ENCODE assay signal across 9 cellular contexts in the genomic region with DNA sequence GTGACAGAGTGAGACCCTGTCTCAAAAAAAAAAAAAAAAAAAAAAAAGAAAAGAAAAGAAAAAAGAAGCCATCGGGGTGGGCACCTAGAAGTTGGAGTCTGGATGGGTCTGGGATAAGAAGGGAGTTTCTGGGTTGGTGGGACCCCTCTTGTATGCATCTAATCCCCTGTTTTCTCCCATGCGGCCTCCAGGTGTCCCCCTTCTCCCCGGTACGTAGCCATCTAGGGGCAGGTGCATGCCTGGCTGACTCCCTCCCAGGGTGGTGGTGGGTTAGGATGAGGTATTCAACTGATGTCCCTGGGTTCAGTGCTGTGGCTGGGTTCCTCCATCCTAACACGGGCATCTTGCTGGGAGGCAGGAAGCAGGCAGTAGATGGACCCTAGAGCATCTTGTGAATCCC. TPM values are rescaled to one million over a fixed set of nuclear protein-coding genes. Genes with fewer than 3 reads are reported as not detected.
DNase-seq lines count a peak whose midpoint lies in the region; ATAC-seq and TF ChIP-seq lines count a peak whose summit lies in the region.
"Had no signal": no experiment of that assay in that cellular context is flagged by ENCODE, and none has a peak within 500 bp of the region (broad histone marks: within the 10 kb centered on the region; RNA-seq: fewer than 3 reads in every experiment).

No MANE protein-coding gene starts in this region.

- ATAC-seq in activated CD8-positive, alpha-beta T cell treated with anti-CD3 and anti-CD28 coated beads for 36 hours, result peak; percentile 66
- ATAC-seq in left colon (peak; percentile 27), HG03521 (IDR thresholded peaks at IDR 0.05; ENCODE audit: unreplicated experiment) (no peak), GM21717 (IDR thresholded peaks at IDR 0.05; ENCODE audit: unreplicated experiment) (no peak)

- peaks cover 16 to 38% (median 16%) of the 10 kb centered on the region in 3 donors for H3K4me1 ChIP-seq in esophagus squamous epithelium
- H3K4me1 ChIP-seq: right lobe of liver had no signal

- no peaks in the 10 kb centered on the region for H3K9me3 ChIP-seq in esophagus squamous epithelium
- H3K9me3 ChIP-seq: right lobe of liver had no signal

- WGBS in esophagus squamous epithelium, 2 donors, result 12 to 46% methylated on average over 5 of the region's 5 CpGs

- CTCF ChIA-PET in activated CD8-positive, alpha-beta T cell treated with anti-CD3 and anti-CD28 coated beads for 36 hours (lab: Charles Lee), result interaction anchor here (0.8 to 14.5 kb wide), 21 partner anchors 9 to 155 kb away, joined by 3 to 406 read pairs (median 6); partner anchors contain the start of genes ACBD4, FMNL1 and HEXIM1

- no peaks in the 10 kb centered on the region for H3K27me3 Mint-ChIP-seq in activated CD8-positive, alpha-beta T cell treated with anti-CD3 and anti-CD28 coated beads for 36 hours

- peaks cover 0 to 11% (median 0%) of the 10 kb centered on the region in 4 donors for H3K27me3 ChIP-seq in esophagus squamous epithelium
- H3K27me3 ChIP-seq: right lobe of liver had no signal

- H3K27ac Mint-ChIP-seq in activated CD8-positive, alpha-beta T cell treated with anti-CD3 and anti-CD28 coated beads for 36 hours, result peak overlapping the region; percentile 99

- peaks cover 86% of the 10 kb centered on the region for H3K36me3 Mint-ChIP-seq in activated CD8-positive, alpha-beta T cell treated with anti-CD3 and anti-CD28 coated beads for 36 hours (ENCODE audit: low read depth)

- peak overlapping the region in 1 of 4 donors; percentile 18 for H3K27ac ChIP-seq in esophagus squamous epithelium
- H3K27ac ChIP-seq: right lobe of liver had no signal

- POLR2A ChIA-PET in activated CD8-positive, alpha-beta T cell treated with anti-CD3 and anti-CD28 coated beads for 36 hours (lab: Charles Lee), result interaction anchor here (23.2 kb wide), 1 partner anchor 11 kb away, joined by 399 read pairs; the partner anchor contains the start of gene FMNL1

- intact Hi-C loops in activated CD8-positive, alpha-beta T cell treated with anti-CD3 and anti-CD28 coated beads for 36 hours (cut with micrococcal nuclease), result loop anchor here (1.0 kb wide), 1 partner anchor 15 kb away; no protein-coding TSS in a partner anchor
- intact Hi-C loops in left colon (cut with DNase I, micrococcal nuclease) (no loop called here), esophagus squamous epithelium (cut with DNase I) (no loop called here)

- H3K4me3 ChIP-seq in esophagus squamous epithelium, result no peak overlapping the region
- H3K4me3 ChIP-seq: right lobe of liver had no signal

- peaks cover 63% of the 10 kb centered on the region for H3K4me1 Mint-ChIP-seq in activated CD8-positive, alpha-beta T cell treated with anti-CD3 and anti-CD28 coated beads for 36 hours (ENCODE audit: low read depth)

- peaks cover 0 to 17% (median 0%) of the 10 kb centered on the region in 3 donors for H3K36me3 ChIP-seq in esophagus squamous epithelium
- H3K36me3 ChIP-seq: right lobe of liver had no signal

- TF ChIP-seq CTCF in activated CD8-positive, alpha-beta T cell treated with anti-CD3 and anti-CD28 coated beads for 36 hours (IDR thresholded peaks at IDR 0.05), result peak; percentile 50
- TF ChIP-seq CTCF in esophagus squamous epithelium (IDR thresholded peaks at IDR 0.05), result peak in 2 of 6 experiments; percentile 17 to 23

- H3K9me3 Mint-ChIP-seq in activated CD8-positive, alpha-beta T cell treated with anti-CD3 and anti-CD28 coated beads for 36 hours, result no peaks in the 10 kb centered on the region

- TF ChIP-seq POLR2A in esophagus squamous epithelium (IDR thresholded peaks at IDR 0.05), result no peak

- peak; percentile 22 for DNase-seq in DMS79 treated with DMSO at 0.1 percent for 48 hours (lab: John Stamatoyannopoulos, UW)
- DNase-seq in DMS79 (lab: John Stamatoyannopoulos, UW), result no peak
- DNase-seq in NCI-H146 treated with DMSO at 0.1 percent for 48 hours (lab: John Stamatoyannopoulos, UW; ENCODE audit: unreplicated experiment), result peak; percentile 70
- DNase-seq in activated CD8-positive, alpha-beta T cell treated with anti-CD3 and anti-CD28 coated beads for 36 hours, result peak; percentile 64
- DNase-seq in left colon, result no peak
- no peak for DNase-seq in esophagus squamous epithelium (lab: John Stamatoyannopoulos, UW)

- peak overlapping the region; percentile 41 for H3K4me3 Mint-ChIP-seq in activated CD8-positive, alpha-beta T cell treated with anti-CD3 and anti-CD28 coated beads for 36 hours

RNA-seq across cellular contexts. Expression of gene FMNL1, which starts 13.0 kb away (rescaled TPM):
- 100 to 1,000 TPM; 285 to 298 TPM for total RNA-seq in activated CD8-positive, alpha-beta T cell treated with anti-CD3 and anti-CD28 coated beads for 36 hours
- total RNA-seq in left colon (10 to 100 TPM in 1 of 2 donors, 1 to 10 TPM in 1; 5.4 to 12.2 TPM), esophagus squamous epithelium (10 to 100 TPM in 2 of 4 donors, 1 to 10 TPM in 2; 3.5 to 16.8 (median 6.9) TPM)

RNA-seq across cellular contexts. Expression of gene SPATA32, which starts 27.3 kb away (rescaled TPM):
- total RNA-seq in activated CD8-positive, alpha-beta T cell treated with anti-CD3 and anti-CD28 coated beads for 36 hours, result under 1 TPM; 0.27 to 0.63 TPM
- total RNA-seq in left colon (not detected), esophagus squamous epithelium (not detected)
- total RNA-seq: right lobe of liver had no signal

Comparison
In these comparisons a context has a peak if more than half of its experiments do, and no peak if none do; other contexts are left out.
1. DNase-seq: peak in DMS79 treated with DMSO at 0.1 percent for 48 hours (single experiment), NCI-H146 treated with DMSO at 0.1 percent for 48 hours (single experiment) and activated CD8-positive, alpha-beta T cell treated with anti-CD3 and anti-CD28 coated beads for 36 hours (single experiment); none in DMS79 (single experiment), left colon (0 of 2) and esophagus squamous epithelium (single experiment).
2. ATAC-seq: peak in activated CD8-positive, alpha-beta T cell treated with anti-CD3 and anti-CD28 coated beads for 36 hours (single experiment) and left colon (single experiment); none in HG03521 (single experiment) and GM21717 (single experiment).
3. RNA of gene FMNL1, which starts 13.0 kb away (total RNA-seq): 285 to 298 TPM in activated CD8-positive, alpha-beta T cell treated with anti-CD3 and anti-CD28 coated beads for 36 hours; 5.4 to 12.2 TPM in left colon and 3.5 to 16.8 TPM in esophagus squamous epithelium; every median in the first group is over 10 times any median in the second.